In the genomic region with DNA sequence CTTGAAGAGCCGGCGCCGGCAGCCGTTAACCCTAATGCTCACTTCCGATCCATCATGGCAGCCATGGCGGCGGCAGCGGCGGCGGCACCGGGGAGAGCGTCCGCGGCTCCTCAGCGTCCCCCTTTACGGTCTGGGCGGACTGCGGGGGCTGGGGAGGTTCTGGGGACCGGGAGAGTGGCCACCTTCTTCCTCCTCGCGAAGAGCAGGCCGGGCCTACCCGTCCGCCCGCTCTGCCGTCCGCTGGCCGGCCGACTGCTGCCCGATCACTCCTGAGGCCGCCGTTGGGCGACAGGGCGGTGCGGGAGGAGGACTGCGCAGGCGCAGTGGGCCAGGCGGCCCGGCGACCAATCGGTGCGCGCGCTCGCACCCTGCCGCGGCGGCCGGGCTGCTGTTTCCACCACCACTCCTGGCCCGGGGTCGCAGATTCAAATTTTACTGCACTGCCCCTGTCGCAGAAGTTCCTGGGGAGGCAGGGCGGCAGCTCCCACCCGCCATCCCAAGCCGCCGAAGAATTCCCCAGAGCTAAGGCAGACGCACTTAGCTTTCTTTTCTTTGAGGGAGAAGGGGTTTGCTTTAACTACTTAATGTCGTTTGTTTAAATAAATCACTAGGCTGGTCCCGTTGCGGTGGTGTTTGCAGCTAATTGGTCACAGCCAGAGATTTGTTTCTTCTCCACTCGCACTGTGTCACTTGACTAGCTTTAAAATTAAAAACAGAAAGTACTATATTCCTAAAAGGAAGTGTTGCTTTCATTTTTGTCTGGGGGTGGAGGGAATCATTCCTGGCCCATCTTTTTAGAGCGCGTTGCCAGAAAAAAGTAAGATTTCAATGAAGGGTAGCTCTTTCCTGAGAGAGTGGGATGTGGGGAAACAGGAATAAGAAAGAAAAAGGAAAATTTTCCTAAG, we compare ENCODE assay signal across 1 cellular context.
TF ChIP-seq lines count a peak whose summit lies in the region.

A gene (minus strand): TSS at position 290 of the 905 bp plus-strand sequence. CDS start 452 bp downstream, outside the sequence.

TF ChIP-seq in K562, 482 proteins besides CTCF, POLR2A, EP300 and RAD21 (continued from another document and continues in another):
- TF ChIP-seq, protein P1, sequence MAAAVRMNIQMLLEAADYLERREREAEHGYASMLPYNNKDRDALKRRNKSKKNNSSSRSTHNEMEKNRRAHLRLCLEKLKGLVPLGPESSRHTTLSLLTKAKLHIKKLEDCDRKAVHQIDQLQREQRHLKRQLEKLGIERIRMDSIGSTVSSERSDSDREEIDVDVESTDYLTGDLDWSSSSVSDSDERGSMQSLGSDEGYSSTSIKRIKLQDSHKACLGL (CRISPR knock-in tag; IDR thresholded peaks at IDR 0.05; ENCODE audit: borderline replicate concordance, poor library complexity, severe bottlenecking): no peak
- TF ChIP-seq, protein P2, sequence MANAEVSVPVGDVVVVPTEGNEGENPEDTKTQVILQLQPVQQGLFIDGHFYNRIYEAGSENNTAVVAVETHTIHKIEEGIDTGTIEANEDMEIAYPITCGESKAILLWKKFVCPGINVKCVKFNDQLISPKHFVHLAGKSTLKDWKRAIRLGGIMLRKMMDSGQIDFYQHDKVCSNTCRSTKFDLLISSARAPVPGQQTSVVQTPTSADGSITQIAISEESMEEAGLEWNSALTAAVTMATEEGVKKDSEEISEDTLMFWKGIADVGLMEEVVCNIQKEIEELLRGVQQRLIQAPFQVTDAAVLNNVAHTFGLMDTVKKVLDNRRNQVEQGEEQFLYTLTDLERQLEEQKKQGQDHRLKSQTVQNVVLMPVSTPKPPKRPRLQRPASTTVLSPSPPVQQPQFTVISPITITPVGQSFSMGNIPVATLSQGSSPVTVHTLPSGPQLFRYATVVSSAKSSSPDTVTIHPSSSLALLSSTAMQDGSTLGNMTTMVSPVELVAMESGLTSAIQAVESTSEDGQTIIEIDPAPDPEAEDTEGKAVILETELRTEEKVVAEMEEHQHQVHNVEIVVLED (CRISPR knock-in tag; IDR thresholded peaks at IDR 0.05): no peak; the same call in 1 of the 2 replicates
- no peak for TF ChIP-seq HNRNPLL (IDR thresholded peaks at IDR 0.05; ENCODE audit: low read depth, low read length, poor library complexity, severe bottlenecking)
- no peak for TF ChIP-seq RBM34 (IDR thresholded peaks at IDR 0.05; ENCODE audit: borderline replicate concordance, insufficient read depth, low read length)
- peak; percentile 96 for TF ChIP-seq POLR2B (IDR thresholded peaks at IDR 0.05; ENCODE audit: low read depth, partially characterized antibody)
- TF ChIP-seq SRSF3 (IDR thresholded peaks at IDR 0.05; ENCODE audit: insufficient read depth, low read length): no peak
- no peak for TF ChIP-seq ZNF707 (CRISPR knock-in tag; conservative IDR thresholded peaks at IDR 0.05)
- peak; percentile 87 for TF ChIP-seq TAF7 (tag; IDR thresholded peaks at IDR 0.05)
- TF ChIP-seq KDM5B (IDR thresholded peaks at IDR 0.05; ENCODE audit: insufficient replicate concordance, low read depth, low read length): peak; percentile 88
- TF ChIP-seq ELF4 (CRISPR knock-in tag; IDR thresholded peaks at IDR 0.05): peak; percentile 71; the same call in 1 of the 2 replicates
- peak; percentile 33 for TF ChIP-seq NFYB (IDR thresholded peaks at IDR 0.05; ENCODE audit: extremely low read depth, insufficient read length)
- TF ChIP-seq CCNT2 (IDR thresholded peaks at IDR 0.05; ENCODE audit: borderline replicate concordance, extremely low read depth, insufficient read length, low read depth, low read length): peak; percentile 72
- TF ChIP-seq PRMT5 (CRISPR knock-in tag; IDR thresholded peaks at IDR 0.05): no peak
- TF ChIP-seq POU5F1 (IDR thresholded peaks at IDR 0.05; ENCODE audit: borderline replicate concordance, low read depth, low read length, partially characterized antibody): no peak
- TF ChIP-seq, protein P3, sequence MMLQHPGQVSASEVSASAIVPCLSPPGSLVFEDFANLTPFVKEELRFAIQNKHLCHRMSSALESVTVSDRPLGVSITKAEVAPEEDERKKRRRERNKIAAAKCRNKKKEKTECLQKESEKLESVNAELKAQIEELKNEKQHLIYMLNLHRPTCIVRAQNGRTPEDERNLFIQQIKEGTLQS (IDR thresholded peaks at IDR 0.05): no peak
- TF ChIP-seq, protein P3 (CRISPR knock-in tag; conservative IDR thresholded peaks at IDR 0.05): no peak
- TF ChIP-seq MEIS2 (IDR thresholded peaks at IDR 0.05; ENCODE audit: partially characterized antibody): peak; percentile 77
- TF ChIP-seq, protein P4, sequence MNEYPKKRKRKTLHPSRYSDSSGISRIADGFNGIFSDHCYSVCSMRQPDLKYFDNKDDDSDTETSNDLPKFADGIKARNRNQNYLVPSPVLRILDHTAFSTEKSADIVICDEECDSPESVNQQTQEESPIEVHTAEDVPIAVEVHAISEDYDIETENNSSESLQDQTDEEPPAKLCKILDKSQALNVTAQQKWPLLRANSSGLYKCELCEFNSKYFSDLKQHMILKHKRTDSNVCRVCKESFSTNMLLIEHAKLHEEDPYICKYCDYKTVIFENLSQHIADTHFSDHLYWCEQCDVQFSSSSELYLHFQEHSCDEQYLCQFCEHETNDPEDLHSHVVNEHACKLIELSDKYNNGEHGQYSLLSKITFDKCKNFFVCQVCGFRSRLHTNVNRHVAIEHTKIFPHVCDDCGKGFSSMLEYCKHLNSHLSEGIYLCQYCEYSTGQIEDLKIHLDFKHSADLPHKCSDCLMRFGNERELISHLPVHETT (CRISPR knock-in tag; conservative IDR thresholded peaks at IDR 0.05 in 1 of 2, IDR thresholded peaks at IDR 0.05 in 1 of 2): no peak; a peak in 1 of 4 replicates
- no peak for TF ChIP-seq HDAC8 (tag; IDR thresholded peaks at IDR 0.05)
- no peak for TF ChIP-seq CBX5 (IDR thresholded peaks at IDR 0.05; ENCODE audit: borderline replicate concordance, low read depth)
- TF ChIP-seq, protein P5, sequence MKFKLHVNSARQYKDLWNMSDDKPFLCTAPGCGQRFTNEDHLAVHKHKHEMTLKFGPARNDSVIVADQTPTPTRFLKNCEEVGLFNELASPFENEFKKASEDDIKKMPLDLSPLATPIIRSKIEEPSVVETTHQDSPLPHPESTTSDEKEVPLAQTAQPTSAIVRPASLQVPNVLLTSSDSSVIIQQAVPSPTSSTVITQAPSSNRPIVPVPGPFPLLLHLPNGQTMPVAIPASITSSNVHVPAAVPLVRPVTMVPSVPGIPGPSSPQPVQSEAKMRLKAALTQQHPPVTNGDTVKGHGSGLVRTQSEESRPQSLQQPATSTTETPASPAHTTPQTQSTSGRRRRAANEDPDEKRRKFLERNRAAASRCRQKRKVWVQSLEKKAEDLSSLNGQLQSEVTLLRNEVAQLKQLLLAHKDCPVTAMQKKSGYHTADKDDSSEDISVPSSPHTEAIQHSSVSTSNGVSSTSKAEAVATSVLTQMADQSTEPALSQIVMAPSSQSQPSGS (CRISPR knock-in tag; IDR thresholded peaks at IDR 0.05): no peak
- TF ChIP-seq CCAR2 (IDR thresholded peaks at IDR 0.05; ENCODE audit: low read depth, low read length): no peak
- peak; percentile 97 for TF ChIP-seq PHF8 (IDR thresholded peaks at IDR 0.05; ENCODE audit: borderline replicate concordance, low read length)
- TF ChIP-seq, protein P6, sequence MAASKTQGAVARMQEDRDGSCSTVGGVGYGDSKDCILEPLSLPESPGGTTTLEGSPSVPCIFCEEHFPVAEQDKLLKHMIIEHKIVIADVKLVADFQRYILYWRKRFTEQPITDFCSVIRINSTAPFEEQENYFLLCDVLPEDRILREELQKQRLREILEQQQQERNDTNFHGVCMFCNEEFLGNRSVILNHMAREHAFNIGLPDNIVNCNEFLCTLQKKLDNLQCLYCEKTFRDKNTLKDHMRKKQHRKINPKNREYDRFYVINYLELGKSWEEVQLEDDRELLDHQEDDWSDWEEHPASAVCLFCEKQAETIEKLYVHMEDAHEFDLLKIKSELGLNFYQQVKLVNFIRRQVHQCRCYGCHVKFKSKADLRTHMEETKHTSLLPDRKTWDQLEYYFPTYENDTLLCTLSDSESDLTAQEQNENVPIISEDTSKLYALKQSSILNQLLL (CRISPR knock-in tag; IDR thresholded peaks at IDR 0.05; ENCODE audit: borderline replicate concordance): no peak
- TF ChIP-seq PCBP2 (IDR thresholded peaks at IDR 0.05; ENCODE audit: low read depth, low read length, poor library complexity, severe bottlenecking): no peak
- TF ChIP-seq ZBTB8A (IDR thresholded peaks at IDR 0.05; ENCODE audit: partially characterized antibody): no peak
- 0 out of 2 replicates have a peak, but pooled peaks have one; percentile 11 for TF ChIP-seq SMARCE1 (IDR thresholded peaks at IDR 0.05)
- TF ChIP-seq, protein P7, sequence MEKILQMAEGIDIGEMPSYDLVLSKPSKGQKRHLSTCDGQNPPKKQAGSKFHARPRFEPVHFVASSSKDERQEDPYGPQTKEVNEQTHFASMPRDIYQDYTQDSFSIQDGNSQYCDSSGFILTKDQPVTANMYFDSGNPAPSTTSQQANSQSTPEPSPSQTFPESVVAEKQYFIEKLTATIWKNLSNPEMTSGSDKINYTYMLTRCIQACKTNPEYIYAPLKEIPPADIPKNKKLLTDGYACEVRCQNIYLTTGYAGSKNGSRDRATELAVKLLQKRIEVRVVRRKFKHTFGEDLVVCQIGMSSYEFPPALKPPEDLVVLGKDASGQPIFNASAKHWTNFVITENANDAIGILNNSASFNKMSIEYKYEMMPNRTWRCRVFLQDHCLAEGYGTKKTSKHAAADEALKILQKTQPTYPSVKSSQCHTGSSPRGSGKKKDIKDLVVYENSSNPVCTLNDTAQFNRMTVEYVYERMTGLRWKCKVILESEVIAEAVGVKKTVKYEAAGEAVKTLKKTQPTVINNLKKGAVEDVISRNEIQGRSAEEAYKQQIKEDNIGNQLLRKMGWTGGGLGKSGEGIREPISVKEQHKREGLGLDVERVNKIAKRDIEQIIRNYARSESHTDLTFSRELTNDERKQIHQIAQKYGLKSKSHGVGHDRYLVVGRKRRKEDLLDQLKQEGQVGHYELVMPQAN (IDR thresholded peaks at IDR 0.05; ENCODE audit: borderline replicate concordance): no peak
- TF ChIP-seq ZFP1 (CRISPR knock-in tag; IDR thresholded peaks at IDR 0.05): no peak
- peak; percentile 11 to 30; a peak in 1 of 4 replicates for TF ChIP-seq KDM1A (IDR thresholded peaks at IDR 0.05)
- 0 out of 2 replicates have a peak, but pooled peaks have one; percentile 45 for TF ChIP-seq E2F3 (CRISPR knock-in tag; IDR thresholded peaks at IDR 0.05)
- TF ChIP-seq, protein P8, sequence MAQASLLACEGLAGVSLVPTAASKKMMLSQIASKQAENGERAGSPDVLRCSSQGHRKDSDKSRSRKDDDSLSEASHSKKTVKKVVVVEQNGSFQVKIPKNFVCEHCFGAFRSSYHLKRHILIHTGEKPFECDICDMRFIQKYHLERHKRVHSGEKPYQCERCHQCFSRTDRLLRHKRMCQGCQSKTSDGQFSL (CRISPR knock-in tag; IDR thresholded peaks at IDR 0.05): peak; percentile 34; the same call in 1 of the 2 replicates
- TF ChIP-seq, protein P8 (tag; IDR thresholded peaks at IDR 0.05): no peak
- peak; percentile 60; the same call in 1 of the 2 replicates for TF ChIP-seq POLR2AphosphoS2 (IDR thresholded peaks at IDR 0.05; ENCODE audit: low read length)
- TF ChIP-seq, protein P9, sequence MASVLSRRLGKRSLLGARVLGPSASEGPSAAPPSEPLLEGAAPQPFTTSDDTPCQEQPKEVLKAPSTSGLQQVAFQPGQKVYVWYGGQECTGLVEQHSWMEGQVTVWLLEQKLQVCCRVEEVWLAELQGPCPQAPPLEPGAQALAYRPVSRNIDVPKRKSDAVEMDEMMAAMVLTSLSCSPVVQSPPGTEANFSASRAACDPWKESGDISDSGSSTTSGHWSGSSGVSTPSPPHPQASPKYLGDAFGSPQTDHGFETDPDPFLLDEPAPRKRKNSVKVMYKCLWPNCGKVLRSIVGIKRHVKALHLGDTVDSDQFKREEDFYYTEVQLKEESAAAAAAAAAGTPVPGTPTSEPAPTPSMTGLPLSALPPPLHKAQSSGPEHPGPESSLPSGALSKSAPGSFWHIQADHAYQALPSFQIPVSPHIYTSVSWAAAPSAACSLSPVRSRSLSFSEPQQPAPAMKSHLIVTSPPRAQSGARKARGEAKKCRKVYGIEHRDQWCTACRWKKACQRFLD (CRISPR knock-in tag; IDR thresholded peaks at IDR 0.05): peak; percentile 88
- TF ChIP-seq ZNF347 (CRISPR knock-in tag; IDR thresholded peaks at IDR 0.05; ENCODE audit: low read depth): no peak
- 0 out of 2 replicates have a peak, but pooled peaks have one; percentile 69 for TF ChIP-seq ZNF583 (CRISPR knock-in tag; IDR thresholded peaks at IDR 0.05)
- TF ChIP-seq FIP1L1 (IDR thresholded peaks at IDR 0.05; ENCODE audit: low read depth, low read length, poor library complexity, severe bottlenecking): peak; percentile 72
- TF ChIP-seq ZNF586 (CRISPR knock-in tag; conservative IDR thresholded peaks at IDR 0.05): no peak
- TF ChIP-seq, protein P10, sequence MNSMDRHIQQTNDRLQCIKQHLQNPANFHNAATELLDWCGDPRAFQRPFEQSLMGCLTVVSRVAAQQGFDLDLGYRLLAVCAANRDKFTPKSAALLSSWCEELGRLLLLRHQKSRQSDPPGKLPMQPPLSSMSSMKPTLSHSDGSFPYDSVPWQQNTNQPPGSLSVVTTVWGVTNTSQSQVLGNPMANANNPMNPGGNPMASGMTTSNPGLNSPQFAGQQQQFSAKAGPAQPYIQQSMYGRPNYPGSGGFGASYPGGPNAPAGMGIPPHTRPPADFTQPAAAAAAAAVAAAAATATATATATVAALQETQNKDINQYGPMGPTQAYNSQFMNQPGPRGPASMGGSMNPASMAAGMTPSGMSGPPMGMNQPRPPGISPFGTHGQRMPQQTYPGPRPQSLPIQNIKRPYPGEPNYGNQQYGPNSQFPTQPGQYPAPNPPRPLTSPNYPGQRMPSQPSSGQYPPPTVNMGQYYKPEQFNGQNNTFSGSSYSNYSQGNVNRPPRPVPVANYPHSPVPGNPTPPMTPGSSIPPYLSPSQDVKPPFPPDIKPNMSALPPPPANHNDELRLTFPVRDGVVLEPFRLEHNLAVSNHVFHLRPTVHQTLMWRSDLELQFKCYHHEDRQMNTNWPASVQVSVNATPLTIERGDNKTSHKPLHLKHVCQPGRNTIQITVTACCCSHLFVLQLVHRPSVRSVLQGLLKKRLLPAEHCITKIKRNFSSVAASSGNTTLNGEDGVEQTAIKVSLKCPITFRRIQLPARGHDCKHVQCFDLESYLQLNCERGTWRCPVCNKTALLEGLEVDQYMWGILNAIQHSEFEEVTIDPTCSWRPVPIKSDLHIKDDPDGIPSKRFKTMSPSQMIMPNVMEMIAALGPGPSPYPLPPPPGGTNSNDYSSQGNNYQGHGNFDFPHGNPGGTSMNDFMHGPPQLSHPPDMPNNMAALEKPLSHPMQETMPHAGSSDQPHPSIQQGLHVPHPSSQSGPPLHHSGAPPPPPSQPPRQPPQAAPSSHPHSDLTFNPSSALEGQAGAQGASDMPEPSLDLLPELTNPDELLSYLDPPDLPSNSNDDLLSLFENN (IDR thresholded peaks at IDR 0.05; ENCODE audit: low read depth in 2 of 2, low read length in 2 of 2): peak in 1 of 2 experiments; percentile 68; a peak in 1 of 4 replicates
- no peak for TF ChIP-seq FOXJ3 (CRISPR knock-in tag; IDR thresholded peaks at IDR 0.05)
- no peak for TF ChIP-seq TAF15 (IDR thresholded peaks at IDR 0.05; ENCODE audit: low read depth, low read length)
- no peak for TF ChIP-seq ETV6 (IDR thresholded peaks at IDR 0.05; ENCODE audit: borderline replicate concordance in 1 of 2, low read depth in 2 of 2, low read length in 1 of 2)
- TF ChIP-seq ETV6 (CRISPR knock-in tag; IDR thresholded peaks at IDR 0.05; ENCODE audit: borderline replicate concordance): no peak; the same call in 1 of the 2 replicates
- no peak for TF ChIP-seq PRPF4 (IDR thresholded peaks at IDR 0.05; ENCODE audit: insufficient read depth, low read depth, low read length, poor library complexity, severe bottlenecking)
- TF ChIP-seq ELF1 (tag; IDR thresholded peaks at IDR 0.05): no peak
